22 cellular contexts compared by ENCODE assay signal in the genomic region with DNA sequence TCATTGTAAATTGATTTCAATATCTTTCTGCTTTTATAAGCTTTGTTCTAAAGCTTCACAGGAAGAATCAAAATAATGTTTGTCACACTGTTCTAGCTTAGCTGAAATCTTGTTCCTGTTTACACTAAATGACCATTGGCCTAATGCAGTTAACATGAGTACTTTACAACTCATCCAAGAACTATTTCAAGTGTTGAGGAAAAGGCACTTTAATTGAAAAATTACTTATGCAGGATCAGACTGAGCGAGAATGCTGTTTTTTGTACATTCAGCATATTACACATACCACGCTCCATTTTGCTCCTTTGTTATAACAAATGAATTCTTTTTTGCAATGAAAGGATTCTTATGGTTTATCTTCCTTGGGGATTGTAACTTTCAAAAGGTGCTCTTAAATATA. TPM values are rescaled to one million over a fixed set of nuclear protein-coding genes. Genes with fewer than 3 reads are reported as not detected.
DNase-seq lines count a peak whose midpoint lies in the region; TF ChIP-seq lines count a peak whose summit lies in the region.
"Had no signal": no experiment of that assay in that cellular context is flagged by ENCODE, and none has a peak within 500 bp of the region (broad histone marks: within the 10 kb centered on the region; RNA-seq: fewer than 3 reads in every experiment).

No MANE protein-coding gene starts in this region.

- no peaks in the 10 kb centered on the region for H3K36me3 ChIP-seq in GM23248 (ENCODE audit: low read depth)
- H3K36me3 ChIP-seq in SK-N-MC (ENCODE audit: insufficient read depth, low read length): peaks cover 3% of the 10 kb centered on the region; the same call in 1 of the 2 replicates
- H3K36me3 ChIP-seq in fibroblast of lung (ENCODE audit: control insufficient read depth, insufficient read depth, low read length): no peaks in the 10 kb centered on the region
- no peaks in the 10 kb centered on the region for H3K36me3 ChIP-seq in smooth muscle cell (ENCODE audit: low read depth)
- H3K36me3 ChIP-seq: brain microvascular endothelial cell, ovary, upper lobe of left lung had no signal

- H3K4me2 ChIP-seq in GM23248 (ENCODE audit: unreplicated experiment) (peak overlapping the region; percentile 24), fibroblast of lung (ENCODE audit: extremely low read depth, insufficient read depth, low read length) (peak overlapping the region; percentile 21), smooth muscle cell (peak overlapping the region; percentile 63)

- no peak overlapping the region for H3K9ac ChIP-seq in GM23248
- peak overlapping the region; percentile 2 for H3K9ac ChIP-seq in SK-N-MC (ENCODE audit: insufficient read length)
- H3K9ac ChIP-seq in fibroblast of lung (ENCODE audit: insufficient read depth, low read length): no peak overlapping the region
- H3K9ac ChIP-seq in smooth muscle cell (ENCODE audit: low read depth): no peak overlapping the region

- 52 to 54% methylated on average over 2 of the region's 2 CpGs for whole genome bisulfite sequencing in GM23248 (ENCODE audit: low coverage in 1 of 2, low lambda C conversion rate in 2 of 2, missing lambda C conversion rate in 2 of 2), 2 experiments
- WGBS in smooth muscle cell (ENCODE audit: low lambda C conversion rate): 55% methylated on average over 2 of the region's 2 CpGs

- H3K4me3 ChIP-seq in GM23248 (no peak overlapping the region), SK-N-MC (peak overlapping the region; percentile 12; the same call in 1 of the 2 replicates), fibroblast of lung (replicated peaks in 1 of 4; ENCODE audit: control extremely low read depth in 1 of 4, insufficient read depth in 1 of 4, low read depth in 3 of 4, low read length in 4 of 4) (no peak overlapping the region), smooth muscle cell (no peak overlapping the region)
- H3K4me3 ChIP-seq: GM12878, ovary, upper lobe of left lung had no signal

- TF ChIP-seq CTCF in fibroblast of lung (conservative IDR thresholded peaks at IDR 0.05 in 1 of 2, IDR thresholded peaks at IDR 0.05 in 1 of 2; ENCODE audit: low read depth in 1 of 2, low read length in 2 of 2) (no peak), smooth muscle cell (IDR thresholded peaks at IDR 0.05; ENCODE audit: borderline replicate concordance, insufficient read depth, poor library complexity, severe bottlenecking) (no peak)

- H3K27me3 ChIP-seq in GM23248 (replicated peaks; ENCODE audit: insufficient read depth) (no peaks in the 10 kb centered on the region), fibroblast of lung (ENCODE audit: control insufficient read depth, insufficient read depth, low read length) (no peaks in the 10 kb centered on the region), smooth muscle cell (ENCODE audit: low read depth) (no peaks in the 10 kb centered on the region)
- H3K27me3 ChIP-seq: brain microvascular endothelial cell, ovary, upper lobe of left lung had no signal

- H3F3A ChIP-seq in GM23248 (ENCODE audit: insufficient read depth) (no peaks in the 10 kb centered on the region), smooth muscle cell (ENCODE audit: low read depth) (no peaks in the 10 kb centered on the region)

- H3K4me1 ChIP-seq in GM23248 (ENCODE audit: insufficient read depth) (peaks cover 13% of the 10 kb centered on the region; the same call in 1 of the 2 replicates), fibroblast of lung (ENCODE audit: control insufficient read depth, extremely low read depth, insufficient read depth, low read length) (no peaks in the 10 kb centered on the region), smooth muscle cell (ENCODE audit: low read depth) (no peaks in the 10 kb centered on the region)

- no peaks in the 10 kb centered on the region for H3K9me2 ChIP-seq in GM23248 (ENCODE audit: insufficient read depth)

- in situ Hi-C loops in GM23248 (cut with MboI) (no loop called here), ACHN (cut with HindIII; ENCODE audit: low pct_ligation_motif_present, low pct_unique_long_range_greater_than_20kb, low sequenced_read_pairs) (no loop called here)

- peak; percentile 33 for DNase-seq in GM23248
- DNase-seq in SK-N-MC (ENCODE audit: low read depth, low spot score): no peak
- peak; percentile 54 to 77 for DNase-seq in fibroblast of lung (ENCODE audit: low read depth in 2 of 2)
- DNase-seq in smooth muscle cell (lab: John Stamatoyannopoulos, UW; ENCODE audit: unreplicated experiment): no peak
- DNase-seq in NOMO-1 (lab: John Stamatoyannopoulos, UW; ENCODE audit: unreplicated experiment in 2 of 2): no peak
- no peak for DNase-seq in ACHN
- DNase-seq in iPS-NIHi7 (ENCODE audit: extremely low spot score): no peak
- DNase-seq in GF-D8 (lab: John Stamatoyannopoulos, UW): no peak
- DNase-seq: activated CD4-positive, alpha-beta T cell treated with anti-CD3 and anti-CD28 coated beads, Interleukin-2, amount 50 U/mL, for 4 hours; activated naive CD4-positive, alpha-beta T cell treated with Interleukin-2 at 50 U/mL for 16 hours; AML-193; brain microvascular endothelial cell; CD4-positive, alpha-beta T cell; glutamatergic neuron; mesendoderm; NCI-H2029 treated with DMSO at 0.1 percent for 48 hours; NCI-H526; ovary; stimulated activated naive CD4-positive, alpha-beta T cell; T-helper 2 cell; upper lobe of left lung had no signal

- no peak overlapping the region for H3K27ac ChIP-seq in GM23248
- peak overlapping the region; percentile 73 for H3K27ac ChIP-seq in SK-N-MC
- H3K27ac ChIP-seq in fibroblast of lung (ENCODE audit: insufficient read depth, low read length): no peak overlapping the region
- peak overlapping the region; percentile 22 for H3K27ac ChIP-seq in smooth muscle cell (ENCODE audit: low read depth)
- H3K27ac ChIP-seq: brain microvascular endothelial cell, ovary, upper lobe of left lung had no signal

- H3K9me3 ChIP-seq in GM23248 (ENCODE audit: low read depth): no peaks in the 10 kb centered on the region
- no peaks in the 10 kb centered on the region for H3K9me3 ChIP-seq in SK-N-MC (ENCODE audit: low read depth, low read length)
- H3K9me3 ChIP-seq in fibroblast of lung (ENCODE audit: control insufficient read depth, insufficient read depth, low read depth, low read length): no peaks in the 10 kb centered on the region
- no peaks in the 10 kb centered on the region for H3K9me3 ChIP-seq in smooth muscle cell (replicated peaks; ENCODE audit: low read depth)
- H3K9me3 ChIP-seq: ovary, upper lobe of left lung had no signal

- H4K20me1 ChIP-seq in GM23248 (ENCODE audit: insufficient read depth) (no peaks in the 10 kb centered on the region), fibroblast of lung (ENCODE audit: control insufficient read depth, extremely low read depth, insufficient read depth, low read length) (no peaks in the 10 kb centered on the region), smooth muscle cell (ENCODE audit: low read depth) (no peaks in the 10 kb centered on the region)

- H2AFZ ChIP-seq in GM23248 (peak overlapping the region; percentile 34), fibroblast of lung (ENCODE audit: low read length) (no peak overlapping the region), smooth muscle cell (ENCODE audit: low read depth) (no peak overlapping the region)

- no peaks in the 10 kb centered on the region for H3K79me2 ChIP-seq in GM23248 (ENCODE audit: insufficient read depth)
- no peaks in the 10 kb centered on the region for H3K79me2 ChIP-seq in fibroblast of lung (ENCODE audit: control insufficient read depth, insufficient read depth, low read length)
- no peaks in the 10 kb centered on the region for H3K79me2 ChIP-seq in smooth muscle cell (ENCODE audit: low read depth)

RNA-seq across cellular contexts. Expression of gene SMIM15, which starts 22.4 kb away (rescaled TPM):
- 39.6 and 42.5 TPM in 2 replicates for total RNA-seq in GM23248 (2014; rRNA removed; shearing (Covaris generic))
- polyA plus RNA-seq in GM23248 (2016; fragmentation: Nextera tagmentation; extraction: Ambion mirVana) (58.8 and 61.5 TPM in 2 replicates), fibroblast of lung (61.6 and 63.3 TPM in 2 replicates), smooth muscle cell (46.5 and 51.4 TPM in 2 replicates)
- total RNA-seq in fibroblast of lung (42.4 and 64.6 TPM in 2 replicates), smooth muscle cell (47.5 and 52.2 TPM in 2 replicates)
- 48.3 and 58.9 TPM in 2 replicates for polyA plus RNA-seq in fibroblast of lung (2012)
- 11.2 and 23.0 TPM in 2 replicates for polyA minus RNA-seq in fibroblast of lung (ENCODE audit: low replicate concordance)

Comparison
In these comparisons a context has a peak if more than half of its experiments do, and no peak if none do; other contexts are left out.
1. DNase-seq: peak in GM23248 (single experiment) and fibroblast of lung (2 of 2); none in SK-N-MC (single experiment), smooth muscle cell (single experiment), NOMO-1 (0 of 2), ACHN (single experiment), iPS-NIHi7 (single experiment) and GF-D8 (single experiment).
2. H3K27ac ChIP-seq: peak in SK-N-MC (single experiment) and smooth muscle cell (single experiment); none in GM23248 (single experiment) and fibroblast of lung (single experiment).
3. Peak in every context shown above with its lines, with median percentiles within 50 percentile points of each other: H3K4me2 ChIP-seq.